ENCODE assay signal across 10 cellular contexts in genomic region chr22:39077513-39077840, GRCh38. TPM values are rescaled to one million over a fixed set of nuclear protein-coding genes. Genes with fewer than 3 reads are reported as not detected.
DNase-seq lines count a peak whose midpoint lies in the region; ATAC-seq and TF ChIP-seq lines count a peak whose summit lies in the region.
"Had no signal": no experiment of that assay in that cellular context is flagged by ENCODE, and none has a peak within 500 bp of the region (broad histone marks: within the 10 kb centered on the region; RNA-seq: fewer than 3 reads in every experiment).

No MANE protein-coding gene starts in this region.

- H3K4me3 Mint-ChIP-seq in CD8-positive, alpha-beta memory T cell = peak overlapping the region; percentile 84 to 98 (median 93)
- peak overlapping the region; percentile 29 for H3K4me3 Mint-ChIP-seq in osteocyte (ENCODE audit: unreplicated experiment)

- POLR2A ChIA-PET in CD8-positive, alpha-beta memory T cell (lab: Charles Lee) = interaction anchor here (0.5 to 1.6 kb wide), 3 partner anchors 17 to 63 kb away, joined by 3 to 7 read pairs (median 5); partner anchors contain the start of gene APOBEC3C

- H3K27me3 Mint-ChIP-seq in CD8-positive, alpha-beta memory T cell = peaks cover 0 to 1% of the 10 kb centered on the region in 2 donors
- no peaks in the 10 kb centered on the region for H3K27me3 Mint-ChIP-seq in osteocyte (ENCODE audit: unreplicated experiment)

- ATAC-seq in HG03039 (IDR thresholded peaks at IDR 0.05; ENCODE audit: unreplicated experiment) = no peak
- ATAC-seq in HG03095 (IDR thresholded peaks at IDR 0.05; ENCODE audit: unreplicated experiment) = no peak

- peaks cover 13 to 48% (median 24%) of the 10 kb centered on the region in 3 donors for H3K36me3 Mint-ChIP-seq in CD8-positive, alpha-beta memory T cell
- no peaks in the 10 kb centered on the region for H3K36me3 Mint-ChIP-seq in osteocyte (ENCODE audit: unreplicated experiment)

- no peaks in the 10 kb centered on the region for H3K9me3 ChIP-seq in CD8-positive, alpha-beta memory T cell (ENCODE audit: low read length)
- H3K9me3 ChIP-seq in endocrine pancreas (ENCODE audit: control insufficient read depth, low read length) (no peaks in the 10 kb centered on the region), MG63 (no peaks in the 10 kb centered on the region)

- no peak for TF ChIP-seq CTCF in osteocyte (IDR thresholded peaks at IDR 0.05)

- H3K27ac ChIP-seq in CD8-positive, alpha-beta memory T cell (ENCODE audit: low read depth, low read length) = peak overlapping the region; percentile 86

- no peaks in the 10 kb centered on the region for H3K9me3 Mint-ChIP-seq in CD8-positive, alpha-beta memory T cell
- H3K9me3 Mint-ChIP-seq in osteocyte (ENCODE audit: unreplicated experiment) = no peaks in the 10 kb centered on the region

- peaks cover 44% of the 10 kb centered on the region for H3K4me1 ChIP-seq in CD8-positive, alpha-beta memory T cell (ENCODE audit: insufficient read depth, low read length)
- H3K4me1 ChIP-seq in endocrine pancreas (ENCODE audit: control insufficient read depth, insufficient read depth, low read length) = no peaks in the 10 kb centered on the region

- peak overlapping the region; percentile 51 for H3K9ac ChIP-seq in endocrine pancreas (ENCODE audit: control insufficient read depth, insufficient read depth, low read length)

- peak overlapping the region; percentile 95 to 100 (median 98) for H3K27ac Mint-ChIP-seq in CD8-positive, alpha-beta memory T cell
- H3K27ac Mint-ChIP-seq in osteocyte (ENCODE audit: unreplicated experiment) = no peak overlapping the region

- H3K36me3 ChIP-seq in CD8-positive, alpha-beta memory T cell (ENCODE audit: insufficient read depth, low read length) = peaks cover 23% of the 10 kb centered on the region
- H3K36me3 ChIP-seq in endocrine pancreas (ENCODE audit: control insufficient read depth, insufficient read depth, low read length) (no peaks in the 10 kb centered on the region), MG63 (no peaks in the 10 kb centered on the region)

- no peak for DNase-seq in CD8-positive, alpha-beta memory T cell
- DNase-seq in LHCN-M2 (ENCODE audit: low read depth) (peak; percentile 2), osteocyte (ENCODE audit: extremely low spot score, unreplicated experiment) (no peak), MG63 (no peak), amygdala (lab: John Stamatoyannopoulos, UW) (no peak)
- DNase-seq: NCI-H1417 had no signal

- H3K4me3 ChIP-seq in CD8-positive, alpha-beta memory T cell (ENCODE audit: low read length) = peak overlapping the region; percentile 89
- H3K4me3 ChIP-seq in endocrine pancreas (ENCODE audit: control insufficient read depth, insufficient read depth, low read length) (no peak overlapping the region), MG63 (no peak overlapping the region)

- CTCF ChIA-PET in CD8-positive, alpha-beta memory T cell (lab: Charles Lee) = interaction anchor here (1.4 to 1.5 kb wide), 5 partner anchors 17 to 207 kb away, joined by 4 to 5 read pairs (median 4); no protein-coding TSS in a partner anchor

- H3K27me3 ChIP-seq in CD8-positive, alpha-beta memory T cell (ENCODE audit: insufficient read depth, low read length, poor library complexity, severe bottlenecking) = no peaks in the 10 kb centered on the region
- H3K27me3 ChIP-seq in endocrine pancreas (ENCODE audit: control insufficient read depth, insufficient read depth, low read length) (no peaks in the 10 kb centered on the region), MG63 (no peaks in the 10 kb centered on the region)

- H3K4me1 Mint-ChIP-seq in CD8-positive, alpha-beta memory T cell = peaks cover 43 to 59% (median 51%) of the 10 kb centered on the region in 3 donors
- H3K4me1 Mint-ChIP-seq in osteocyte (ENCODE audit: unreplicated experiment) = peaks cover 12% of the 10 kb centered on the region

RNA-seq across cellular contexts. Expression of gene APOBEC3G, which starts 0.4 kb away (rescaled TPM):
- total RNA-seq in CD8-positive, alpha-beta memory T cell = 100 to 1,000 TPM; 158 to 165 TPM
- 256 TPM for polyA plus RNA-seq in CD8-positive, alpha-beta memory T cell
- total RNA-seq in LHCN-M2 (2014; rRNA removed) (4.2 and 6.1 TPM in 2 replicates), osteocyte (2.7 and 3.0 TPM in 2 replicates)
- polyA plus RNA-seq in LHCN-M2 (2012) = 4.4 TPM
- 0.76 TPM in 1 of 2 replicates, not detected in the other for total RNA-seq in MG63 (2014; rRNA removed; shearing (Covaris generic); ENCODE audit: low replicate concordance)
- polyA plus RNA-seq: neural cell had no signal

RNA-seq across cellular contexts. Expression of gene APOBEC3H, which starts 19.6 kb away (rescaled TPM):
- 10 to 100 TPM; 10.8 to 11.0 TPM for total RNA-seq in CD8-positive, alpha-beta memory T cell
- 11.7 TPM for polyA plus RNA-seq in CD8-positive, alpha-beta memory T cell
- total RNA-seq in LHCN-M2 (2014; rRNA removed) (0.26 and 0.63 TPM in 2 replicates), osteocyte (not detected in 2 replicates)
- 0.36 TPM for polyA plus RNA-seq in LHCN-M2 (2012)
- total RNA-seq in MG63 (2014; rRNA removed; shearing (Covaris generic); ENCODE audit: low replicate concordance) = not detected in 2 replicates
- polyA plus RNA-seq: neural cell had no signal

RNA-seq across cellular contexts. Expression of gene APOBEC3F, which starts 36.8 kb away (rescaled TPM):
- total RNA-seq in CD8-positive, alpha-beta memory T cell = 10 to 100 TPM; 28.4 to 30.1 TPM
- polyA plus RNA-seq in CD8-positive, alpha-beta memory T cell = 20.5 TPM
- total RNA-seq in LHCN-M2 (2014; rRNA removed) (0.38 and 3.8 TPM in 2 replicates), osteocyte (9.9 and 13.0 TPM in 2 replicates)
- polyA plus RNA-seq in LHCN-M2 (2012) = 7.7 TPM
- 0.20 TPM in 1 of 2 replicates, not detected in the other for total RNA-seq in MG63 (2014; rRNA removed; shearing (Covaris generic); ENCODE audit: low replicate concordance)
- polyA plus RNA-seq: neural cell had no signal

RNA-seq across cellular contexts. Expression of gene APOBEC3D, which starts 56.5 kb away (rescaled TPM):
- 10 to 100 TPM; 40.8 to 41.3 TPM for total RNA-seq in CD8-positive, alpha-beta memory T cell
- 20.1 TPM for polyA plus RNA-seq in CD8-positive, alpha-beta memory T cell
- 0.11 TPM in 1 of 2 replicates, not detected in the other for total RNA-seq in LHCN-M2 (2014; rRNA removed)
- 0.39 TPM for polyA plus RNA-seq in LHCN-M2 (2012)
- 2.8 TPM in 2 replicates for total RNA-seq in osteocyte
- not detected in 2 replicates for total RNA-seq in MG63 (2014; rRNA removed; shearing (Covaris generic); ENCODE audit: low replicate concordance)
- polyA plus RNA-seq: neural cell had no signal

Comparison
In these comparisons a context has a peak if more than half of its experiments do, and no peak if none do; other contexts are left out.
1. RNA of gene APOBEC3G, which starts 0.4 kb away (total RNA-seq): 158 to 165 TPM in CD8-positive, alpha-beta memory T cell; 4.2 to 6.1 TPM in LHCN-M2, 2.7 to 3.0 TPM in osteocyte and 0.76 TPM in MG63; every median in the first group is over 10 times any median in the second.